Comparison of ENCODE assay signal across 15 cellular contexts in genomic region chr3:161576733-161577510, GRCh38.
DNase-seq lines count a peak whose midpoint lies in the region; ATAC-seq and TF ChIP-seq lines count a peak whose summit lies in the region.
"Had no signal": no experiment of that assay in that cellular context is flagged by ENCODE, and none has a peak within 500 bp of the region (broad histone marks: within the 10 kb centered on the region; RNA-seq: fewer than 3 reads in every experiment).

No MANE protein-coding gene starts in this region.

- H3K4me1 Mint-ChIP-seq in nephron progenitor cell: peaks cover 18% of the 10 kb centered on the region
- H3K4me1 Mint-ChIP-seq: activated naive CD4-positive, alpha-beta T cell treated with anti-CD3 and anti-CD28 coated beads, Interleukin-2, amount 50 U/mL, for 24 hours; T-helper 17 cell had no signal

- H3K27me3 ChIP-seq in ascending aorta: no peaks in the 10 kb centered on the region
- H3K27me3 ChIP-seq: BLaER1 treated with 17β-estradiol and CSF1 and Interleukin-3, amounts not matched to agents 10 nM and 100 nM had no signal

- H3K27ac Mint-ChIP-seq in nephron progenitor cell: peak overlapping the region; percentile 66
- H3K27ac Mint-ChIP-seq: activated naive CD4-positive, alpha-beta T cell treated with anti-CD3 and anti-CD28 coated beads, Interleukin-2, amount 50 U/mL, for 24 hours; stimulated activated naive CD8-positive, alpha-beta T cell treated with anti-CD3 and anti-CD28 coated beads, Interleukin-15, Interleukin-2, amounts not matched to agents 100 ng/mL and 50 ng/mL, for 24 hours; T-helper 17 cell had no signal

- H3K36me3 ChIP-seq in HEK293 (ENCODE audit: control insufficient read depth in 2 of 2, insufficient read depth in 1 of 2, low read length in 2 of 2) (no peaks in the 10 kb centered on the region), ascending aorta (no peaks in the 10 kb centered on the region)
- H3K36me3 ChIP-seq: BLaER1 treated with 17β-estradiol and CSF1 and Interleukin-3, amounts not matched to agents 10 nM and 100 nM had no signal

- intact Hi-C loops in left colon (cut with DNase I, micrococcal nuclease): no loop called here
- intact Hi-C loops in ascending aorta (cut with DNase I): no loop called here

- H3K27ac ChIP-seq in HEK293 (ENCODE audit: extremely low read depth, low read depth, low read length) (no peak overlapping the region), ascending aorta (no peak overlapping the region)
- H3K27ac ChIP-seq: BLaER1 treated with 17β-estradiol and CSF1 and Interleukin-3, amounts not matched to agents 10 nM and 100 nM had no signal

- H3K27me3 Mint-ChIP-seq in nephron progenitor cell (ENCODE audit: low read depth, poor library complexity): no peaks in the 10 kb centered on the region
- H3K27me3 Mint-ChIP-seq: stimulated activated naive CD8-positive, alpha-beta T cell treated with anti-CD3 and anti-CD28 coated beads, Interleukin-15, Interleukin-2, amounts not matched to agents 100 ng/mL and 50 ng/mL, for 24 hours; T-helper 17 cell had no signal

- POLR2A ChIA-PET in HEK293 (lab: Yijun Ruan, JAX): no interaction called here

- DNase-seq in NCI-H1930 (lab: John Stamatoyannopoulos, UW) (peak; percentile 90 to 94), NCI-H82 treated with DMSO at 0.1 percent for 48 hours (lab: John Stamatoyannopoulos, UW; ENCODE audit: unreplicated experiment) (peak; percentile 16), nephron progenitor cell (no peak), left colon (no peak), SIG-M5 treated with dmso at 0.1 percent for 504 hours (lab: John Stamatoyannopoulos, UW; ENCODE audit: unreplicated experiment) (no peak), ascending aorta (ENCODE audit: low spot score in 2 of 2) (no peak)
- DNase-seq: activated CD8-positive, alpha-beta memory T cell treated with anti-CD3 and anti-CD28 coated beads, Interleukin-2, amount 50 U/mL, for 48 hours; effector CD8-positive, alpha-beta T cell; left cardiac atrium; posterior cingulate gyrus; T-helper 17 cell had no signal

- H3K4me3 ChIP-seq in HEK293 (ENCODE audit: low read depth, low read length): no peak overlapping the region
- H3K4me3 ChIP-seq in ascending aorta: no peak overlapping the region
- H3K4me3 ChIP-seq: BLaER1 treated with 17β-estradiol and CSF1 and Interleukin-3, amounts not matched to agents 10 nM and 100 nM had no signal

- 0 out of 2 replicates have a peak, but pooled peaks cover 3% of the 10 kb centered on the region for H3K4me1 ChIP-seq in HEK293 (ENCODE audit: control insufficient read depth, insufficient read depth, low read length)
- H3K4me1 ChIP-seq in ascending aorta: no peaks in the 10 kb centered on the region
- H3K4me1 ChIP-seq: BLaER1 treated with 17β-estradiol and CSF1 and Interleukin-3, amounts not matched to agents 10 nM and 100 nM had no signal

- ATAC-seq in left colon: no peak
- ATAC-seq: left cardiac atrium, T-helper 17 cell had no signal

- H3K36me3 Mint-ChIP-seq in nephron progenitor cell (ENCODE audit: low read depth): no peaks in the 10 kb centered on the region
- H3K36me3 Mint-ChIP-seq: activated naive CD4-positive, alpha-beta T cell treated with anti-CD3 and anti-CD28 coated beads, Interleukin-2, amount 50 U/mL, for 24 hours had no signal

- CTCF ChIA-PET in HEK293 (lab: Yijun Ruan, JAX): no interaction called here

- TF ChIP-seq CTCF in HEK293 (tag by site-specific recombination; IDR thresholded peaks at IDR 0.05): no peak
- no peak for TF ChIP-seq CTCF in nephron progenitor cell (IDR thresholded peaks at IDR 0.05)
- no peak for TF ChIP-seq CTCF in ascending aorta (IDR thresholded peaks at IDR 0.05)

- no peaks in the 10 kb centered on the region for H3K9me3 ChIP-seq in HEK293 (ENCODE audit: control insufficient read depth, insufficient read depth, low read depth, low read length)
- H3K9me3 ChIP-seq in ascending aorta: no peaks in the 10 kb centered on the region
- H3K9me3 ChIP-seq: BLaER1 treated with 17β-estradiol and CSF1 and Interleukin-3, amounts not matched to agents 10 nM and 100 nM had no signal

- H3K4me3 Mint-ChIP-seq in nephron progenitor cell: no peak overlapping the region
- H3K4me3 Mint-ChIP-seq: activated naive CD4-positive, alpha-beta T cell treated with anti-CD3 and anti-CD28 coated beads, Interleukin-2, amount 50 U/mL, for 24 hours; stimulated activated naive CD8-positive, alpha-beta T cell treated with anti-CD3 and anti-CD28 coated beads, Interleukin-15, Interleukin-2, amounts not matched to agents 100 ng/mL and 50 ng/mL, for 24 hours; T-helper 17 cell had no signal

- H3K9me3 Mint-ChIP-seq in nephron progenitor cell: no peaks in the 10 kb centered on the region
- H3K9me3 Mint-ChIP-seq: stimulated activated naive CD8-positive, alpha-beta T cell treated with anti-CD3 and anti-CD28 coated beads, Interleukin-15, Interleukin-2, amounts not matched to agents 100 ng/mL and 50 ng/mL, for 24 hours had no signal

TF ChIP-seq in HEK293, 187 proteins besides CTCF, POLR2A, EP300 and RAD21 (continues in another document):
- TF ChIP-seq ZNF843 (tag by site-specific recombination; IDR thresholded peaks at IDR 0.05) (peak; percentile 94), ZNF596 (tag by site-specific recombination; IDR thresholded peaks at IDR 0.05) (peak; percentile 84), ZNF169 (tag by site-specific recombination; IDR thresholded peaks at IDR 0.05) (no peak), ZNF529 (tag by site-specific recombination; IDR thresholded peaks at IDR 0.05; ENCODE audit: insufficient replicate concordance) (no peak), ZNF214 (tag by site-specific recombination; IDR thresholded peaks at IDR 0.05; ENCODE audit: borderline replicate concordance) (no peak), IKZF3 (tag by site-specific recombination; IDR thresholded peaks at IDR 0.05) (0 out of 2 replicates have a peak, but pooled peaks have one; percentile 24), ZNF501 (tag by site-specific recombination; IDR thresholded peaks at IDR 0.05) (no peak), ZNF785 (tag by site-specific recombination; IDR thresholded peaks at IDR 0.05) (no peak), FEZF1 (tag by site-specific recombination; IDR thresholded peaks at IDR 0.05) (peak; percentile 89), ZNF768 (tag by site-specific recombination; IDR thresholded peaks at IDR 0.05) (no peak), KLF16 (tag by site-specific recombination; IDR thresholded peaks at IDR 0.05) (peak; percentile 51; the same call in 1 of the 2 replicates), ZNF155 (tag by site-specific recombination; IDR thresholded peaks at IDR 0.05) (no peak), KLF7 (tag by site-specific recombination; IDR thresholded peaks at IDR 0.05; ENCODE audit: borderline replicate concordance) (no peak; the same call in 1 of the 2 replicates), ZNF585B (tag by site-specific recombination; IDR thresholded peaks at IDR 0.05) (no peak), ZSCAN16 (tag by site-specific recombination; IDR thresholded peaks at IDR 0.05) (no peak), ZNF488 (tag by site-specific recombination; IDR thresholded peaks at IDR 0.05) (no peak), ZNF274 (IDR thresholded peaks at IDR 0.05; ENCODE audit: low read length) (no peak), ZNF274 (tag by site-specific recombination; IDR thresholded peaks at IDR 0.05; ENCODE audit: borderline replicate concordance) (no peak), ZNF324 (tag by site-specific recombination; IDR thresholded peaks at IDR 0.05) (no peak), ZBTB10 (tag by site-specific recombination; IDR thresholded peaks at IDR 0.05) (no peak), ZNF626 (tag by site-specific recombination; IDR thresholded peaks at IDR 0.05) (no peak), HOXD13 (CRISPR knock-in tag; IDR thresholded peaks at IDR 0.05; ENCODE audit: borderline replicate concordance) (no peak), SETDB1 (IDR thresholded peaks at IDR 0.05; ENCODE audit: insufficient read length, low read length) (no peak), SP3 (tag by site-specific recombination; IDR thresholded peaks at IDR 0.05) (no peak), ZNF76 (tag by site-specific recombination; IDR thresholded peaks at IDR 0.05; ENCODE audit: borderline replicate concordance, low read depth) (no peak), RBAK (tag by site-specific recombination; IDR thresholded peaks at IDR 0.05) (no peak), WT1 (tag by site-specific recombination; IDR thresholded peaks at IDR 0.05) (no peak), ZNF610 (tag by site-specific recombination; IDR thresholded peaks at IDR 0.05; ENCODE audit: borderline replicate concordance) (0 out of 2 replicates have a peak, but pooled peaks have one; percentile 40)

Comparison
In these comparisons a context has a peak if more than half of its experiments do, and no peak if none do; other contexts are left out.
1. DNase-seq: peak in NCI-H1930 (2 of 2) and NCI-H82 treated with DMSO at 0.1 percent for 48 hours (single experiment); none in nephron progenitor cell (single experiment), left colon (0 of 2), SIG-M5 treated with dmso at 0.1 percent for 504 hours (single experiment) and ascending aorta (0 of 2).